In genomic region chr7:155581107-155581830, GRCh38 we compare ENCODE assay signal across 19 cellular contexts. TPM values are rescaled to one million over a fixed set of nuclear protein-coding genes. Genes with fewer than 3 reads are reported as not detected.
DNase-seq lines count a peak whose midpoint lies in the region; ATAC-seq, FAIRE-seq and TF ChIP-seq lines count a peak whose summit lies in the region.
"Had no signal": no experiment of that assay in that cellular context is flagged by ENCODE, and none has a peak within 500 bp of the region (broad histone marks: within the 10 kb centered on the region; RNA-seq: fewer than 3 reads in every experiment).

No MANE protein-coding gene starts in this region.

- no peak for TF ChIP-seq POLR2A in HepG2 (IDR thresholded peaks at IDR 0.05; ENCODE audit: insufficient read depth in 1 of 2, low read depth in 2 of 2, low read length in 2 of 2)
- TF ChIP-seq POLR2A in spleen (IDR thresholded peaks at IDR 0.05), result no peak
- no peak for TF ChIP-seq POLR2A in transverse colon (IDR thresholded peaks at IDR 0.05)
- TF ChIP-seq POLR2A in vagina (IDR thresholded peaks at IDR 0.05), result no peak

- no peaks in the 10 kb centered on the region for H3K9me3 ChIP-seq in HepG2 (ENCODE audit: low read length)
- no peaks in the 10 kb centered on the region for H3K9me3 ChIP-seq in spleen
- no peaks in the 10 kb centered on the region for H3K9me3 ChIP-seq in transverse colon
- H3K9me3 ChIP-seq in vagina, result no peaks in the 10 kb centered on the region

- H3K27ac ChIP-seq in HepG2 (ENCODE audit: extremely low read length, insufficient read depth, low read length), result no peak overlapping the region
- no peak overlapping the region for H3K27ac ChIP-seq in spleen
- H3K27ac ChIP-seq in transverse colon, result no peak overlapping the region
- H3K27ac ChIP-seq in vagina, result no peak overlapping the region

- intact Hi-C loops in HepG2 (cut with micrococcal nuclease; ENCODE audit: unreplicated experiment) (no loop called here), spleen (cut with DNase I; ENCODE audit: low total_unique reads) (no loop called here), transverse colon (cut with DNase I; ENCODE audit: low total_unique reads) (no loop called here), vagina (cut with DNase I) (no loop called here)

- no peak for FAIRE-seq in HepG2 (lab: Jason Lieb, UNC)
- FAIRE-seq: D721Med, RCC 7860 had no signal

- no peaks in the 10 kb centered on the region for H3K79me2 ChIP-seq in HepG2 (ENCODE audit: insufficient read depth, low read length)

- CTCF ChIA-PET in HepG2 (lab: Yijun Ruan, JAX; ENCODE audit: low intra/inter-chr PET ratio, low total read pairs), result no interaction called here

- no peak overlapping the region for H2AFZ ChIP-seq in HepG2 (ENCODE audit: low read length)

- ATAC-seq in HepG2, result peak; percentile 34

- no TSS peak for BruUV-seq in HepG2 (replicated peaks; lab: Mats Ljungman, UMichigan)

- no peak overlapping the region for H3K9ac ChIP-seq in HepG2 (ENCODE audit: insufficient read depth, low read depth, low read length)

- H4K20me1 ChIP-seq in HepG2 (ENCODE audit: insufficient read depth, low read length), result no peaks in the 10 kb centered on the region

- TF ChIP-seq CTCF in HepG2 (CRISPR knock-in tag; IDR thresholded peaks at IDR 0.05) (no peak), spleen (IDR thresholded peaks at IDR 0.05 in 8 of 11, conservative IDR thresholded peaks at IDR 0.05 in 3 of 11) (no peak), transverse colon (IDR thresholded peaks at IDR 0.05) (no peak), vagina (IDR thresholded peaks at IDR 0.05) (no peak)

- POLR2A ChIA-PET in HepG2 (lab: Yijun Ruan, JAX), result no interaction called here

- no peak for TF ChIP-seq RAD21 in HepG2 (CRISPR knock-in tag; IDR thresholded peaks at IDR 0.05)

- 0% methylated on average over 6 of the region's 11 CpGs for WGBS in HepG2 (ENCODE audit: low lambda C conversion rate)
- 58 to 73% (median 70%) methylated on average over 8 to 11 of the region's 11 CpGs for WGBS in spleen, 5 donors
- 62 to 76% methylated on average over 3 to 11 of the region's 11 CpGs for WGBS in transverse colon (ENCODE audit: low coverage in 1 of 2), 2 donors

- no peaks in the 10 kb centered on the region for H3K36me3 ChIP-seq in HepG2 (replicated peaks in 1 of 2; ENCODE audit: control insufficient read depth in 1 of 2, insufficient read depth in 2 of 2, low read length in 2 of 2)
- H3K36me3 ChIP-seq in spleen, result no peaks in the 10 kb centered on the region
- no peaks in the 10 kb centered on the region for H3K36me3 ChIP-seq in transverse colon
- H3K36me3 ChIP-seq in vagina, result no peaks in the 10 kb centered on the region

- TF ChIP-seq EP300 in HepG2 (IDR thresholded peaks at IDR 0.05; ENCODE audit: low read depth in 2 of 2, low read length in 2 of 2), result no peak
- no peak for TF ChIP-seq EP300 in HepG2 (CRISPR knock-in tag; IDR thresholded peaks at IDR 0.05; ENCODE audit: borderline replicate concordance)
- TF ChIP-seq EP300 in transverse colon (IDR thresholded peaks at IDR 0.05; ENCODE audit: low read depth), result no peak

- peaks cover 21% of the 10 kb centered on the region for H3K4me1 ChIP-seq in HepG2 (ENCODE audit: insufficient read depth, low read length)
- H3K4me1 ChIP-seq in spleen, result peaks cover 0 to 12% (median 2%) of the 10 kb centered on the region in 6 donors
- peaks cover 0 to 4% (median 0%) of the 10 kb centered on the region in 4 donors for H3K4me1 ChIP-seq in transverse colon
- peaks cover 15% of the 10 kb centered on the region for H3K4me1 ChIP-seq in vagina

- DNase-seq in activated effector memory CD4-positive, alpha-beta T cell treated with anti-CD3 and anti-CD28 coated beads, Interleukin-2, amount 50 U/mL, for 16 hours, result peak; percentile 38
- DNase-seq in activated effector memory CD4-positive, alpha-beta T cell treated with Interleukin-2 at 50 U/mL for 16 hours, result no peak
- DNase-seq in SW480 (ENCODE audit: low spot score), result peak; percentile 83
- no peak for DNase-seq in HepG2 (ENCODE audit: low spot score)
- peak; percentile 67 for DNase-seq in spleen
- DNase-seq in activated naive CD4-positive, alpha-beta T cell treated with Interleukin-2 at 50 U/mL for 16 hours, result no peak
- DNase-seq in transverse colon, result no peak
- no peak for DNase-seq in vagina (ENCODE audit: extremely low spot score in 2 of 2)
- DNase-seq: 8988T; CD8-positive, alpha-beta memory T cell; DMS79; NCI-H1105; NCI-H1694 treated with DMSO at 0.1 percent for 48 hours; NCI-H226; NCI-H524 treated with DMSO at 0.1 percent for 48 hours had no signal

- H3K4me3 ChIP-seq in HepG2 (replicated peaks in 1 of 3; ENCODE audit: insufficient read depth in 1 of 3, low read depth in 2 of 3, low read length in 3 of 3) (no peak overlapping the region), spleen (no peak overlapping the region), transverse colon (no peak overlapping the region), vagina (no peak overlapping the region)

- H3K4me2 ChIP-seq in HepG2 (ENCODE audit: low read depth, low read length), result no peak overlapping the region

- in situ Hi-C loops in HepG2 (cut with HindIII; ENCODE audit: extremely low pct_ligation_motif_present, low pct_unique_long_range_greater_than_20kb) (no loop called here), transverse colon (cut with MboI; ENCODE audit: low pct_ligation_motif_present in 1 of 4, low pct_unique_long_range_greater_than_20kb in 1 of 4, low sequenced_read_pairs in 3 of 4) (no loop called here)

- H3K27me3 ChIP-seq in HepG2 (ENCODE audit: control insufficient read depth in 1 of 2, insufficient read depth in 2 of 2, low read length in 2 of 2) (peaks cover 5 to 69% of the 10 kb centered on the region in 2 experiments; a peak in 4 of 5 replicates), spleen (replicated peaks in 1 of 7) (peaks cover 0 to 16% (median 0%) of the 10 kb centered on the region in 7 donors), transverse colon (peaks cover 6% of the 10 kb centered on the region), vagina (no peaks in the 10 kb centered on the region)

TF ChIP-seq in HepG2, 621 proteins besides CTCF, POLR2A, EP300 and RAD21 (continues in another document):
- no peak for TF ChIP-seq SOX13 (IDR thresholded peaks at IDR 0.05)
- peak in 1 of 2 experiments; percentile 51; a peak in 1 of 4 replicates for TF ChIP-seq SOX13 (CRISPR knock-in tag; conservative IDR thresholded peaks at IDR 0.05 in 1 of 2, IDR thresholded peaks at IDR 0.05 in 1 of 2)
- no peak for TF ChIP-seq AGO2 (optimal IDR thresholded peaks at IDR 0.05; ENCODE audit: low read depth, low read length)
- TF ChIP-seq SOX5 (CRISPR knock-in tag; IDR thresholded peaks at IDR 0.05; ENCODE audit: borderline replicate concordance), result peak; percentile 70; the same call in 1 of the 2 replicates
- TF ChIP-seq ZNF10 (CRISPR knock-in tag; IDR thresholded peaks at IDR 0.05; ENCODE audit: borderline replicate concordance, low read depth), result no peak
- peak; percentile 25; the same call in 1 of the 2 replicates for TF ChIP-seq FOSL2 (CRISPR knock-in tag; IDR thresholded peaks at IDR 0.05)
- peak; percentile 48; the same call in 1 of the 2 replicates for TF ChIP-seq ETV5 (CRISPR knock-in tag; IDR thresholded peaks at IDR 0.05; ENCODE audit: borderline replicate concordance)
- TF ChIP-seq SOX6 (IDR thresholded peaks at IDR 0.05), result no peak
- peak; percentile 46; the same call in 1 of the 2 replicates for TF ChIP-seq SOX6 (CRISPR knock-in tag; IDR thresholded peaks at IDR 0.05)

RNA-seq across cellular contexts. Expression of gene CNPY1, which starts 34.9 kb away (rescaled TPM):
- total RNA-seq in HepG2 (2016; rRNA removed; fragmentation: Illumina TruSeq; extraction: Trizol) (not detected in 2 replicates), spleen (not detected), transverse colon (not detected), vagina (not detected)
- total RNA-seq in HepG2 (2016; cell fraction: cytosol; rRNA removed; fragmentation: Illumina TruSeq; extraction: Trizol; ENCODE audit: low read depth), result not detected in 2 replicates
- total RNA-seq in HepG2 (2016; cell fraction: insoluble cytoplasmic fraction; rRNA removed; fragmentation: Illumina TruSeq; extraction: Trizol), result not detected in 2 replicates
- total RNA-seq in HepG2 (2016; cell fraction: membrane; rRNA removed; fragmentation: Illumina TruSeq; extraction: Trizol), result not detected in 2 replicates
- total RNA-seq in HepG2 (2016; cell fraction: nucleus; rRNA removed; fragmentation: Illumina TruSeq; extraction: Trizol), result not detected in 2 replicates
- polyA plus RNA-seq in HepG2 (2011; rRNA removed) (not detected in 2 replicates), spleen (not detected)
- not detected in 2 replicates for polyA plus RNA-seq in HepG2 (2011; cell fraction: cytosol; rRNA removed)
- not detected in 2 replicates for polyA plus RNA-seq in HepG2 (2011; cell fraction: nucleus; rRNA removed)
- polyA plus RNA-seq in HepG2 (2012), result not detected in 2 replicates
- polyA plus RNA-seq in HepG2 (2016; cell fraction: cytosol; fragmentation: Illumina TruSeq; extraction: Trizol; ENCODE audit: low read depth), result not detected in 2 replicates
- polyA plus RNA-seq in HepG2 (2016; cell fraction: insoluble cytoplasmic fraction; fragmentation: Illumina TruSeq; extraction: Trizol; ENCODE audit: low read depth), result not detected in 2 replicates
- not detected in 2 replicates for polyA plus RNA-seq in HepG2 (2016; cell fraction: membrane; fragmentation: Illumina TruSeq; extraction: Trizol; ENCODE audit: low read depth)
- not detected in 2 replicates for polyA plus RNA-seq in HepG2 (2016; cell fraction: nucleus; fragmentation: Illumina TruSeq; extraction: Trizol; ENCODE audit: insufficient read depth, low read depth)
- not detected in 2 replicates for polyA minus RNA-seq in HepG2 (2011; rRNA and poly(A)+ RNA removed; ENCODE audit: low replicate concordance)
- polyA minus RNA-seq in HepG2 (2011; cell fraction: cytosol; rRNA and poly(A)+ RNA removed), result not detected in 2 replicates
- polyA minus RNA-seq in HepG2 (2011; cell fraction: nucleus; rRNA and poly(A)+ RNA removed), result not detected in 2 replicates
- total RNA-seq: CD8-positive, alpha-beta memory T cell; G401 had no signal
- polyA plus RNA-seq: BJ; CD8-positive, alpha-beta memory T cell had no signal

Comparison
In these comparisons a context has a peak if more than half of its experiments do, and no peak if none do; other contexts are left out.
1. DNase-seq: peak in activated effector memory CD4-positive, alpha-beta T cell treated with anti-CD3 and anti-CD28 coated beads, Interleukin-2, amount 50 U/mL, for 16 hours (single experiment), SW480 (single experiment) and spleen (single experiment); none in activated effector memory CD4-positive, alpha-beta T cell treated with Interleukin-2 at 50 U/mL for 16 hours (single experiment), HepG2 (single experiment), activated naive CD4-positive, alpha-beta T cell treated with Interleukin-2 at 50 U/mL for 16 hours (single experiment), transverse colon (single experiment) and vagina (0 of 2).